ENCODE assay signal across 1 cellular context in genomic region chr2:186105016-186105415, GRCh38.
TF ChIP-seq lines count a peak whose summit lies in the region.

No MANE protein-coding gene starts in this region.

TF ChIP-seq in GM12878, 131 proteins besides CTCF, POLR2A, EP300 and RAD21 (continued from another document):
- TF ChIP-seq ZNF592 (IDR thresholded peaks at IDR 0.05), result no peak
- TF ChIP-seq STAT1 (conservative IDR thresholded peaks at IDR 0.05), result no peak
- TF ChIP-seq PML (IDR thresholded peaks at IDR 0.05; ENCODE audit: low read length), result no peak
- no peak for TF ChIP-seq MXI1 (IDR thresholded peaks at IDR 0.05; ENCODE audit: low read depth, low read length)
- TF ChIP-seq E4F1 (IDR thresholded peaks at IDR 0.05; ENCODE audit: borderline replicate concordance, partially characterized antibody), result no peak
- no peak for TF ChIP-seq HDGF (IDR thresholded peaks at IDR 0.05)
- no peak for TF ChIP-seq NBN (IDR thresholded peaks at IDR 0.05)
- no peak for TF ChIP-seq CHD1 (IDR thresholded peaks at IDR 0.05; ENCODE audit: low read depth, low read length)
- no peak for TF ChIP-seq EGR1 (IDR thresholded peaks at IDR 0.05; ENCODE audit: borderline replicate concordance in 1 of 2, low read depth in 2 of 2, low read length in 2 of 2)
- no peak for TF ChIP-seq JUNB (IDR thresholded peaks at IDR 0.05)
- TF ChIP-seq MTA3 (IDR thresholded peaks at IDR 0.05; ENCODE audit: borderline replicate concordance, low read length), result no peak
- no peak for TF ChIP-seq BMI1 (IDR thresholded peaks at IDR 0.05; ENCODE audit: borderline replicate concordance)
- TF ChIP-seq MEF2A (IDR thresholded peaks at IDR 0.05; ENCODE audit: insufficient read depth, low read depth, low read length), result no peak
